In the genomic region with DNA sequence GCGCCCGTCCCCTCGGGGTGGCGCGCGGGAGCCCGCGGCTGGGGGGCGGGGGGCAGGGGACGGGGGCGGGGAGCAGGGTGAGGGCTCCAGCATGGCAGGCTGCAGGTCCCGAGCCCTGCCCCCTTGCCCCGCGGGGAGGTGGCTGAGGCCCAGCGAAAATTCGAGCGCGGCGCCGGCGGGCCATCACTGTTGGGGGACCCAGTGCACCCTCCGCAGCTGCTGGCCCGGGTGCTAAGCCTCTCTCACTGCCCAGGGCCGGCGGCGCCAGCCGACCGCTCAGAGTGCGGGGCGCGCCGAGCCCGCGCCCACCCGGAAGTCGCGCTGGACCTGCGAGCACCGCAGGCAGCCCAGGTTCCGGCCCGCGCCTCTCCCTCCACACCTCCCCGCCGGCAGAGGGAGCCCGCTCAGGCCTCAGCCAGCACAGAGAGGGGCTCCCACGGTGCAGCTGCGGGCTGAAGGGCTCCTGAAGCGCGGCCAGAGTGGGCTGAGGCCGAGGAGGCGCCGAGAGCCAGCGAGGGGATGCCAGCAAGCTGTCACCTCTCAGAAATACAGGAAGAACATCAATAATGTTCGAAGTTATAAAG, we compare ENCODE assay signal across 7 cellular contexts.
A peak's percentile ranks its signal among the peaks of the same experiment; 100 is the strongest.
DNase-seq lines count a peak whose midpoint lies in the region; ATAC-seq and TF ChIP-seq lines count a peak whose summit lies in the region.
"Not testable (repeated sequence)": the region's sequence is repeated elsewhere in the genome, so short reads cannot be mapped to it uniquely, and the experiment has no call there.

No MANE protein-coding gene starts in this region.

- in situ Hi-C loops in GM13977 (cut with MboI; ENCODE audit: low pct_unique_long_range_greater_than_20kb, low sequenced_read_pairs, unreplicated experiment) = not testable (repeated sequence)

- ATAC-seq in SK-N-SH treated with all-trans-retinoic acid at 6 μM for 48 hours = peak; percentile 94

- TF ChIP-seq CTCF in GM13977 (IDR thresholded peaks at IDR 0.05; ENCODE audit: extremely low read depth, insufficient read depth, missing control alignments) = peak; percentile 64

- H3K27ac ChIP-seq in epithelial cell of prostate = peak overlapping the region; percentile 70

- not testable (repeated sequence) for DNase-seq in GM13977 (ENCODE audit: low spot score)
- DNase-seq in NCI-H146 treated with DMSO at 0.1 percent for 48 hours (lab: John Stamatoyannopoulos, UW; ENCODE audit: unreplicated experiment) (peak; percentile 45), epithelial cell of prostate (ENCODE audit: low read depth, low spot score) (peak; percentile 1), medulla oblongata (ENCODE audit: extremely low spot score) (peak; percentile 66)
- DNase-seq in activated T-helper 1 cell treated with anti-CD3 and anti-CD28 coated beads, Interleukin-2, amount 50 U/mL, for 16 hours (ENCODE audit: low read depth in 1 of 2, low spot score in 1 of 2) = peak; percentile 58 to 72
- DNase-seq in stimulated activated CD4-positive, alpha-beta T cell treated with anti-CD3 and anti-CD28 coated beads, Interleukin-15, amount 100 ng/mL, for 1 hour (ENCODE audit: low read depth in 1 of 2, low spot score in 1 of 2) = peak; percentile 66 to 75

TF ChIP-seq in SK-N-SH treated with all-trans-retinoic acid at 6 μM for 48 hours, 23 proteins besides CTCF, POLR2A, EP300 and RAD21:
- TF ChIP-seq, protein P1, sequence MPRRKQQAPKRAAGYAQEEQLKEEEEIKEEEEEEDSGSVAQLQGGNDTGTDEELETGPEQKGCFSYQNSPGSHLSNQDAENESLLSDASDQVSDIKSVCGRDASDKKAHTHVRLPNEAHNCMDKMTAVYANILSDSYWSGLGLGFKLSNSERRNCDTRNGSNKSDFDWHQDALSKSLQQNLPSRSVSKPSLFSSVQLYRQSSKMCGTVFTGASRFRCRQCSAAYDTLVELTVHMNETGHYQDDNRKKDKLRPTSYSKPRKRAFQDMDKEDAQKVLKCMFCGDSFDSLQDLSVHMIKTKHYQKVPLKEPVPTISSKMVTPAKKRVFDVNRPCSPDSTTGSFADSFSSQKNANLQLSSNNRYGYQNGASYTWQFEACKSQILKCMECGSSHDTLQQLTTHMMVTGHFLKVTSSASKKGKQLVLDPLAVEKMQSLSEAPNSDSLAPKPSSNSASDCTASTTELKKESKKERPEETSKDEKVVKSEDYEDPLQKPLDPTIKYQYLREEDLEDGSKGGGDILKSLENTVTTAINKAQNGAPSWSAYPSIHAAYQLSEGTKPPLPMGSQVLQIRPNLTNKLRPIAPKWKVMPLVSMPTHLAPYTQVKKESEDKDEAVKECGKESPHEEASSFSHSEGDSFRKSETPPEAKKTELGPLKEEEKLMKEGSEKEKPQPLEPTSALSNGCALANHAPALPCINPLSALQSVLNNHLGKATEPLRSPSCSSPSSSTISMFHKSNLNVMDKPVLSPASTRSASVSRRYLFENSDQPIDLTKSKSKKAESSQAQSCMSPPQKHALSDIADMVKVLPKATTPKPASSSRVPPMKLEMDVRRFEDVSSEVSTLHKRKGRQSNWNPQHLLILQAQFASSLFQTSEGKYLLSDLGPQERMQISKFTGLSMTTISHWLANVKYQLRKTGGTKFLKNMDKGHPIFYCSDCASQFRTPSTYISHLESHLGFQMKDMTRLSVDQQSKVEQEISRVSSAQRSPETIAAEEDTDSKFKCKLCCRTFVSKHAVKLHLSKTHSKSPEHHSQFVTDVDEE (CRISPR knock-in tag; IDR thresholded peaks at IDR 0.05) = peak; percentile 26; the same call in 1 of the 2 replicates
